1 cellular context compared by ENCODE assay signal in genomic region chr16:2531696-2532493, GRCh38.
A peak's percentile ranks its signal among the peaks of the same experiment; 100 is the strongest.
TF ChIP-seq lines count a peak whose summit lies in the region.

No MANE protein-coding gene starts in this region.

TF ChIP-seq in HEK293, 187 proteins besides CTCF, POLR2A, EP300 and RAD21 (continued from another document):
- TF ChIP-seq, protein P1, sequence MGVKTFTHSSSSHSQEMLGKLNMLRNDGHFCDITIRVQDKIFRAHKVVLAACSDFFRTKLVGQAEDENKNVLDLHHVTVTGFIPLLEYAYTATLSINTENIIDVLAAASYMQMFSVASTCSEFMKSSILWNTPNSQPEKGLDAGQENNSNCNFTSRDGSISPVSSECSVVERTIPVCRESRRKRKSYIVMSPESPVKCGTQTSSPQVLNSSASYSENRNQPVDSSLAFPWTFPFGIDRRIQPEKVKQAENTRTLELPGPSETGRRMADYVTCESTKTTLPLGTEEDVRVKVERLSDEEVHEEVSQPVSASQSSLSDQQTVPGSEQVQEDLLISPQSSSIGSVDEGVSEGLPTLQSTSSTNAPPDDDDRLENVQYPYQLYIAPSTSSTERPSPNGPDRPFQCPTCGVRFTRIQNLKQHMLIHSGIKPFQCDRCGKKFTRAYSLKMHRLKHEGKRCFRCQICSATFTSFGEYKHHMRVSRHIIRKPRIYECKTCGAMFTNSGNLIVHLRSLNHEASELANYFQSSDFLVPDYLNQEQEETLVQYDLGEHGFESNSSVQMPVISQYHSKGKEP (tag by site-specific recombination; IDR thresholded peaks at IDR 0.05): no peak
- TF ChIP-seq ZNF747 (tag by site-specific recombination; IDR thresholded peaks at IDR 0.05) (no peak), ZNF660 (tag by site-specific recombination; IDR thresholded peaks at IDR 0.05) (peak; percentile 64; the same call in 1 of the 2 replicates), ZNF707 (tag by site-specific recombination; IDR thresholded peaks at IDR 0.05) (no peak), EGR2 (tag by site-specific recombination; IDR thresholded peaks at IDR 0.05; ENCODE audit: low read depth) (no peak; the same call in 1 of the 2 replicates), SCRT2 (tag by site-specific recombination; IDR thresholded peaks at IDR 0.05) (peak; percentile 97), SP3 (tag by site-specific recombination; IDR thresholded peaks at IDR 0.05) (peak; percentile 86), ZNF521 (tag by site-specific recombination; IDR thresholded peaks at IDR 0.05) (no peak), SP2 (tag by site-specific recombination; IDR thresholded peaks at IDR 0.05) (peak; percentile 96), HOXA7 (CRISPR knock-in tag; IDR thresholded peaks at IDR 0.05; ENCODE audit: borderline replicate concordance) (no peak), GLI4 (tag by site-specific recombination; IDR thresholded peaks at IDR 0.05) (0 out of 2 replicates have a peak, but pooled peaks have one; percentile 16), ZNF514 (tag by site-specific recombination; IDR thresholded peaks at IDR 0.05) (no peak), PBX3 (CRISPR knock-in tag; IDR thresholded peaks at IDR 0.05) (peak; percentile 41; the same call in 1 of the 2 replicates)
- TF ChIP-seq, protein P2, sequence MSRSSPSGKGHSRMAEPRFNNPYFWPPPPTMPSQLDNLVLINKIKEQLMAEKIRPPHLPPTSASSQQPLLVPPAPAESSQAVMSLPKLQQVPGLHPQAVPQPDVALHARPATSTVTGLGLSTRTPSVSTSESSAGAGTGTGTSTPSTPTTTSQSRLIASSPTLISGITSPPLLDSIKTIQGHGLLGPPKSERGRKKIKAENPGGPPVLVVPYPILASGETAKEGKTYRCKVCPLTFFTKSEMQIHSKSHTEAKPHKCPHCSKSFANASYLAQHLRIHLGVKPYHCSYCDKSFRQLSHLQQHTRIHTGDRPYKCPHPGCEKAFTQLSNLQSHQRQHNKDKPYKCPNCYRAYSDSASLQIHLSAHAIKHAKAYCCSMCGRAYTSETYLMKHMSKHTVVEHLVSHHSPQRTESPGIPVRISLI (tag by site-specific recombination; IDR thresholded peaks at IDR 0.05): no peak
